Comparison of ENCODE assay signal across 9 cellular contexts in genomic region chr21:45972716-45973474, GRCh38. TPM values are rescaled to one million over a fixed set of nuclear protein-coding genes. Genes with fewer than 3 reads are reported as not detected.
DNase-seq lines count a peak whose midpoint lies in the region; ATAC-seq and FAIRE-seq lines count a peak whose summit lies in the region.
"Had no signal": no experiment of that assay in that cellular context is flagged by ENCODE, and none has a peak within 500 bp of the region (broad histone marks: within the 10 kb centered on the region; RNA-seq: fewer than 3 reads in every experiment).

No MANE protein-coding gene starts in this region.

- no peaks in the 10 kb centered on the region for H3K36me3 ChIP-seq in small intestine (ENCODE audit: control insufficient read depth in 2 of 2, insufficient read depth in 2 of 2, low read length in 2 of 2)

- ATAC-seq in GM19035 (IDR thresholded peaks at IDR 0.05; ENCODE audit: unreplicated experiment) (no peak), HG03025 (IDR thresholded peaks at IDR 0.05; ENCODE audit: low FRiP score, unreplicated experiment) (no peak)

- no peaks in the 10 kb centered on the region for H3K9me3 Mint-ChIP-seq in activated T-cell treated with anti-CD3 and anti-CD28 coated beads, Interleukin-2, amount 50 U/mL, for 24 hours
- no peaks in the 10 kb centered on the region for H3K9me3 Mint-ChIP-seq in activated T-helper 1 cell treated with anti-CD3 and anti-CD28 coated beads, Interleukin-12 subunit alpha, Interleukin-12 subunit beta, Interleukin-2, Interleukin-4 antibody, amounts not matched to agents 30 ng/mL and 10 ng/mL and 1 ng/mL, durations not matched to agents 14 hours and 24 hours and 36 hours

- H3K27me3 ChIP-seq in small intestine (ENCODE audit: control insufficient read depth in 2 of 2, insufficient read depth in 2 of 2, low read length in 2 of 2), result peaks cover 3 to 10% of the 10 kb centered on the region in 2 donors

- FAIRE-seq in small intestine (lab: Jason Lieb, UNC), result no peak
- FAIRE-seq: bronchial epithelial cell had no signal

- no peak overlapping the region for H3K27ac Mint-ChIP-seq in activated T-cell treated with anti-CD3 and anti-CD28 coated beads, Interleukin-2, amount 50 U/mL, for 24 hours
- no peak overlapping the region for H3K27ac Mint-ChIP-seq in activated T-helper 1 cell treated with anti-CD3 and anti-CD28 coated beads, Interleukin-12 subunit alpha, Interleukin-12 subunit beta, Interleukin-2, Interleukin-4 antibody, amounts not matched to agents 30 ng/mL and 10 ng/mL and 1 ng/mL, durations not matched to agents 14 hours and 24 hours and 36 hours

- peaks cover 0 to 2% of the 10 kb centered on the region in 2 donors for H3K4me1 ChIP-seq in small intestine (ENCODE audit: control insufficient read depth in 2 of 2, insufficient read depth in 1 of 2, low read depth in 1 of 2, low read length in 1 of 2)

- peak; percentile 59 for DNase-seq in activated T-cell treated with anti-CD3 and anti-CD28 coated beads, Interleukin-2, amount 50 U/mL, for 24 hours
- no peak for DNase-seq in activated T-cell treated with anti-CD3 and anti-CD28 coated beads, Interleukin-2, amount 50 U/mL, for 1 hour
- DNase-seq in activated T-helper 1 cell treated with anti-CD3 and anti-CD28 coated beads, Interleukin-12 subunit alpha, Interleukin-12 subunit beta, Interleukin-2, Interleukin-4 antibody, amounts not matched to agents 30 ng/mL and 10 ng/mL and 1 ng/mL, durations not matched to agents 14 hours and 24 hours and 36 hours (ENCODE audit: low spot score), result no peak
- DNase-seq in small intestine, result no peak
- DNase-seq in 8988T, result no peak

- WGBS in small intestine, 3 donors, result 2 to 4% (median 4%) methylated on average over 51 to 58 of the region's 58 CpGs

- peak overlapping the region; percentile 46 for H3K4me3 Mint-ChIP-seq in activated T-cell treated with anti-CD3 and anti-CD28 coated beads, Interleukin-2, amount 50 U/mL, for 24 hours
- peak overlapping the region; percentile 30 for H3K4me3 Mint-ChIP-seq in activated T-helper 1 cell treated with anti-CD3 and anti-CD28 coated beads, Interleukin-12 subunit alpha, Interleukin-12 subunit beta, Interleukin-2, Interleukin-4 antibody, amounts not matched to agents 30 ng/mL and 10 ng/mL and 1 ng/mL, durations not matched to agents 14 hours and 24 hours and 36 hours

- intact Hi-C loops in activated T-helper 1 cell treated with anti-CD3 and anti-CD28 coated beads, Interleukin-12 subunit alpha, Interleukin-12 subunit beta, Interleukin-2, Interleukin-4 antibody, amounts not matched to agents 30 ng/mL and 10 ng/mL and 1 ng/mL, durations not matched to agents 14 hours and 24 hours and 36 hours (cut with micrococcal nuclease), result loop anchor here (1.0 to 10.0 kb wide), 6 partner anchors 124 to 381 kb away; partner anchors contain the start of genes C21orf58, COL6A2, LSS and PCNT

- no peaks in the 10 kb centered on the region for H3K36me3 Mint-ChIP-seq in activated T-cell treated with anti-CD3 and anti-CD28 coated beads, Interleukin-2, amount 50 U/mL, for 24 hours (ENCODE audit: low read depth)
- no peaks in the 10 kb centered on the region for H3K36me3 Mint-ChIP-seq in activated T-helper 1 cell treated with anti-CD3 and anti-CD28 coated beads, Interleukin-12 subunit alpha, Interleukin-12 subunit beta, Interleukin-2, Interleukin-4 antibody, amounts not matched to agents 30 ng/mL and 10 ng/mL and 1 ng/mL, durations not matched to agents 14 hours and 24 hours and 36 hours (ENCODE audit: low read depth)

- peaks cover 36% of the 10 kb centered on the region for H3K27me3 Mint-ChIP-seq in activated T-cell treated with anti-CD3 and anti-CD28 coated beads, Interleukin-2, amount 50 U/mL, for 24 hours
- peaks cover 26% of the 10 kb centered on the region for H3K27me3 Mint-ChIP-seq in activated T-helper 1 cell treated with anti-CD3 and anti-CD28 coated beads, Interleukin-12 subunit alpha, Interleukin-12 subunit beta, Interleukin-2, Interleukin-4 antibody, amounts not matched to agents 30 ng/mL and 10 ng/mL and 1 ng/mL, durations not matched to agents 14 hours and 24 hours and 36 hours (ENCODE audit: insufficient read depth)

- H3K27ac ChIP-seq in small intestine (ENCODE audit: low read depth in 1 of 2, low read length in 1 of 2), result peak overlapping the region; percentile 17 to 91

- H3K4me3 ChIP-seq in iPS-11a (ENCODE audit: low read depth, low read length) (peak overlapping the region; percentile 57), small intestine (ENCODE audit: low read depth in 1 of 2, low read length in 2 of 2) (peak overlapping the region in 1 of 2 donors; percentile 49)

- peaks cover 25% of the 10 kb centered on the region for H3K4me1 Mint-ChIP-seq in activated T-cell treated with anti-CD3 and anti-CD28 coated beads, Interleukin-2, amount 50 U/mL, for 24 hours (ENCODE audit: low read depth)
- peaks cover 7% of the 10 kb centered on the region for H3K4me1 Mint-ChIP-seq in activated T-helper 1 cell treated with anti-CD3 and anti-CD28 coated beads, Interleukin-12 subunit alpha, Interleukin-12 subunit beta, Interleukin-2, Interleukin-4 antibody, amounts not matched to agents 30 ng/mL and 10 ng/mL and 1 ng/mL, durations not matched to agents 14 hours and 24 hours and 36 hours (ENCODE audit: low read depth)

- no peaks in the 10 kb centered on the region for H3K9me3 ChIP-seq in small intestine (ENCODE audit: control insufficient read depth, low read depth)

RNA-seq across cellular contexts. Expression of gene COL6A1, which starts 8.7 kb away (rescaled TPM):
- 0.42 and 0.62 TPM in 2 replicates for total RNA-seq in activated T-helper 1 cell treated with anti-CD3 and anti-CD28 coated beads, Interleukin-12 subunit alpha, Interleukin-12 subunit beta, Interleukin-2, Interleukin-4 antibody, amounts not matched to agents 30 ng/mL and 10 ng/mL and 1 ng/mL, durations not matched to agents 14 hours and 24 hours and 36 hours
- 10 to 100 TPM in 1 of 3 donors, 1 to 10 TPM in 2; 6.0 to 85.7 (median 9.7) TPM for polyA plus RNA-seq in small intestine
